16 cellular contexts compared by ENCODE assay signal in genomic region chr15:75095594-75095993, GRCh38.
DNase-seq lines count a peak whose midpoint lies in the region; ATAC-seq and TF ChIP-seq lines count a peak whose summit lies in the region.
"Had no signal": no experiment of that assay in that cellular context is flagged by ENCODE, and none has a peak within 500 bp of the region (broad histone marks: within the 10 kb centered on the region; RNA-seq: fewer than 3 reads in every experiment).

No MANE protein-coding gene starts in this region.

- H3K9me3 Mint-ChIP-seq in nephron progenitor cell = peaks cover 3% of the 10 kb centered on the region
- H3K9me3 Mint-ChIP-seq: activated T-cell treated with anti-CD3 and anti-CD28 coated beads, Interleukin-2, amount 50 U/mL, for 4 hours had no signal

- peak overlapping the region; percentile 22 for H3K27ac Mint-ChIP-seq in nephron progenitor cell
- H3K27ac Mint-ChIP-seq: activated naive CD8-positive, alpha-beta T cell treated with anti-CD3 and anti-CD28 coated beads, Interleukin-2, amount 50 U/mL, for 24 hours had no signal

- ATAC-seq in GM18870 (IDR thresholded peaks at IDR 0.05; ENCODE audit: unreplicated experiment) (peak; percentile 41), GM21737 (IDR thresholded peaks at IDR 0.05; ENCODE audit: unreplicated experiment) (peak; percentile 36), HG03159 (IDR thresholded peaks at IDR 0.05; ENCODE audit: unreplicated experiment) (peak; percentile 52), GM21360 (IDR thresholded peaks at IDR 0.05; ENCODE audit: unreplicated experiment) (no peak)
- ATAC-seq: activated naive CD8-positive, alpha-beta T cell treated with anti-CD3 and anti-CD28 coated beads, Interleukin-2, amount 50 U/mL, for 24 hours; activated T-cell treated with anti-CD3 and anti-CD28 coated beads, Interleukin-2, amount 50 U/mL, for 4 hours; foreskin keratinocyte had no signal

- no peaks in the 10 kb centered on the region for H3K36me3 Mint-ChIP-seq in nephron progenitor cell (ENCODE audit: low read depth)

- H3K4me3 Mint-ChIP-seq in nephron progenitor cell = no peak overlapping the region
- H3K4me3 Mint-ChIP-seq: activated naive CD8-positive, alpha-beta T cell treated with anti-CD3 and anti-CD28 coated beads, Interleukin-2, amount 50 U/mL, for 24 hours; activated T-cell treated with anti-CD3 and anti-CD28 coated beads, Interleukin-2, amount 50 U/mL, for 4 hours had no signal

- H3K4me1 Mint-ChIP-seq in nephron progenitor cell = peaks cover 4% of the 10 kb centered on the region

- no peak for TF ChIP-seq CTCF in nephron progenitor cell (IDR thresholded peaks at IDR 0.05)

- H3K27me3 Mint-ChIP-seq in nephron progenitor cell (ENCODE audit: low read depth, poor library complexity) = peaks cover 3% of the 10 kb centered on the region

- DNase-seq in nephron progenitor cell (no peak), NCI-H1694 (lab: John Stamatoyannopoulos, UW) (no peak), NK-92 (lab: John Stamatoyannopoulos, UW; ENCODE audit: unreplicated experiment) (no peak)
- DNase-seq: activated CD4-positive, alpha-beta T cell treated with anti-CD3 and anti-CD28 coated beads, Interleukin-2, amount 50 U/mL, for 1 hour; activated naive CD8-positive, alpha-beta T cell treated with anti-CD3 and anti-CD28 coated beads, Interleukin-2, amount 50 U/mL, for 24 hours; activated T-cell treated with anti-CD3 and anti-CD28 coated beads, Interleukin-2, amount 50 U/mL, for 4 hours; caudate nucleus; foreskin keratinocyte; NCI-H1930; NCI-H748 treated with DMSO at 0.1 percent for 48 hours; SHP77; testis had no signal
